ENCODE assay signal across 30 cellular contexts in the genomic region with DNA sequence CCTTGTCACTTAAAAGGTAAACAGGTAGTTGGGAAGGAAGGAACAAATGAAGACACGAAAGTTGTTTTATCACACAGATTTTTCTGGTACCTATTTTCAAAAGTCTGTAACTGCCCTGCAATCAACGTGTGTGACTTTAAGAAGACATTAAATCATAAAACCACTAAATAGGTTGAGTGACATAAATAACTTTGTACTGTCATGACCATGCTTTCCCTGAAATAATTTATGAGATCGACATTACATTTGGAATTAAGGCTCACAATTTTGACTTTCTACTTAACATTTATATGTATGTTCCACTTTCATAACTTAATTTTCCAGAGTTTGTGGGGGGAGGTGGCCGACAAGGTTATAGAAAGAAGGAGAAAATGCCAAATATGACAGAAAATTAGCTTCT.
A peak's percentile ranks its signal among the peaks of the same experiment; 100 is the strongest.
DNase-seq lines count a peak whose midpoint lies in the region; ATAC-seq, FAIRE-seq and TF ChIP-seq lines count a peak whose summit lies in the region.
"Had no signal": no experiment of that assay in that cellular context is flagged by ENCODE, and none has a peak within 500 bp of the region (broad histone marks: within the 10 kb centered on the region; RNA-seq: fewer than 3 reads in every experiment).

No MANE protein-coding gene starts in this region.

- TF ChIP-seq CTCF in GM12865 (IDR thresholded peaks at IDR 0.05; ENCODE audit: insufficient read depth, low read depth, low read length, missing control alignments) (no peak), nephron (IDR thresholded peaks at IDR 0.05; ENCODE audit: unreplicated experiment in 3 of 3) (no peak)

- H3K36me3 ChIP-seq in CD4-positive, CD25-positive, alpha-beta regulatory T cell (ENCODE audit: control insufficient read depth, insufficient read depth, low read length), result peaks cover 3% of the 10 kb centered on the region
- H3K36me3 ChIP-seq: gastroesophageal sphincter, lower lobe of right lung, Peyer's patch, thoracic aorta, uterus had no signal

- FAIRE-seq in urothelium cell line (lab: Jason Lieb, UNC), result no peak

- H3K4me1 ChIP-seq in CD4-positive, CD25-positive, alpha-beta regulatory T cell (ENCODE audit: control insufficient read depth, insufficient read depth, low read length, poor library complexity, severe bottlenecking), result no peaks in the 10 kb centered on the region
- H3K4me1 ChIP-seq: lower lobe of right lung, uterus had no signal

- H3K27ac Mint-ChIP-seq in CD4-positive, CD25-positive, alpha-beta regulatory T cell, result peak overlapping the region in 2 of 3 donors; percentile 50 to 59
- H3K27ac Mint-ChIP-seq in activated CD8-positive, alpha-beta T cell treated with anti-CD3 and anti-CD28 coated beads, Interleukin-2, amount 10 ng/mL, durations not matched to agents 7 days and 5 days, result peak overlapping the region; percentile 1
- H3K27ac Mint-ChIP-seq in nephron, result peak overlapping the region in 2 of 3 experiments; percentile 6 to 55
- H3K27ac Mint-ChIP-seq in stimulated activated memory B cell treated with anti-CD40 and anti-IgM and Interleukin-4, amounts not matched to agents 10 μg/mL and 1 μg/mL and 100 μg/mL, for 72 hours, result no peak overlapping the region
- H3K27ac Mint-ChIP-seq: B cell, natural killer cell had no signal

- H3K4me3 ChIP-seq in CD4-positive, CD25-positive, alpha-beta regulatory T cell (ENCODE audit: low read depth, low read length), result no peak overlapping the region
- H3K4me3 ChIP-seq in GM12865 (ENCODE audit: low read depth, low read length), result peak overlapping the region; percentile 13
- H3K4me3 ChIP-seq: gastroesophageal sphincter, lower lobe of right lung, Peyer's patch, skin epidermis, thoracic aorta, uterus had no signal

- no peak for ATAC-seq in CD4-positive, CD25-positive, alpha-beta regulatory T cell (ENCODE audit: low read depth in 2 of 2)
- no peak for ATAC-seq in activated CD8-positive, alpha-beta T cell treated with anti-CD3 and anti-CD28 coated beads, Interleukin-2, amount 10 ng/mL, durations not matched to agents 7 days and 5 days
- ATAC-seq in stimulated activated memory B cell treated with anti-CD40 and anti-IgM and Interleukin-4, amounts not matched to agents 10 μg/mL and 1 μg/mL and 100 μg/mL, for 72 hours, result no peak
- ATAC-seq: gastroesophageal sphincter, HCT116, lower lobe of right lung, natural killer cell had no signal

- H3K27me3 ChIP-seq in CD4-positive, CD25-positive, alpha-beta regulatory T cell (ENCODE audit: control insufficient read depth, insufficient read depth, low read length), result no peaks in the 10 kb centered on the region
- H3K27me3 ChIP-seq: gastroesophageal sphincter, Peyer's patch, uterus had no signal

- POLR2A ChIA-PET in activated CD8-positive, alpha-beta T cell treated with anti-CD3 and anti-CD28 coated beads, Interleukin-2, amount 10 ng/mL, durations not matched to agents 7 days and 5 days (lab: Charles Lee), result no interaction called here

- peak overlapping the region in 3 of 4 donors; percentile 2 to 8 (median 7) for H3K4me3 Mint-ChIP-seq in CD4-positive, CD25-positive, alpha-beta regulatory T cell
- no peak overlapping the region for H3K4me3 Mint-ChIP-seq in activated CD8-positive, alpha-beta T cell treated with anti-CD3 and anti-CD28 coated beads, Interleukin-2, amount 10 ng/mL, durations not matched to agents 7 days and 5 days
- H3K4me3 Mint-ChIP-seq in nephron, result peak overlapping the region in 1 of 3 experiments; percentile 30
- no peak overlapping the region for H3K4me3 Mint-ChIP-seq in stimulated activated memory B cell treated with anti-CD40 and anti-IgM and Interleukin-4, amounts not matched to agents 10 μg/mL and 1 μg/mL and 100 μg/mL, for 72 hours
- H3K4me3 Mint-ChIP-seq: B cell; CD8-positive, alpha-beta memory T cell; natural killer cell had no signal

- peaks cover 37 to 66% (median 44%) of the 10 kb centered on the region in 4 donors for H3K4me1 Mint-ChIP-seq in CD4-positive, CD25-positive, alpha-beta regulatory T cell
- H3K4me1 Mint-ChIP-seq in activated CD8-positive, alpha-beta T cell treated with anti-CD3 and anti-CD28 coated beads, Interleukin-2, amount 10 ng/mL, durations not matched to agents 7 days and 5 days (ENCODE audit: low read depth), result peaks cover 40% of the 10 kb centered on the region
- H3K4me1 Mint-ChIP-seq in nephron, result peaks cover 51% of the 10 kb centered on the region
- peaks cover 9% of the 10 kb centered on the region for H3K4me1 Mint-ChIP-seq in stimulated activated memory B cell treated with anti-CD40 and anti-IgM and Interleukin-4, amounts not matched to agents 10 μg/mL and 1 μg/mL and 100 μg/mL, for 72 hours
- H3K4me1 Mint-ChIP-seq: B cell had no signal

- CTCF ChIA-PET in activated CD8-positive, alpha-beta T cell treated with anti-CD3 and anti-CD28 coated beads, Interleukin-2, amount 10 ng/mL, durations not matched to agents 7 days and 5 days (lab: Charles Lee), result no interaction called here

- H3K9me3 ChIP-seq in CD4-positive, CD25-positive, alpha-beta regulatory T cell (ENCODE audit: control insufficient read depth in 2 of 2, low read length in 2 of 2), result no peaks in the 10 kb centered on the region
- H3K9me3 ChIP-seq: gastroesophageal sphincter, lower lobe of right lung, Peyer's patch, thoracic aorta, uterus had no signal

- peaks cover 0 to 2% (median 0%) of the 10 kb centered on the region in 7 donors for H3K9me3 Mint-ChIP-seq in CD4-positive, CD25-positive, alpha-beta regulatory T cell
- H3K9me3 Mint-ChIP-seq in activated CD8-positive, alpha-beta T cell treated with anti-CD3 and anti-CD28 coated beads, Interleukin-2, amount 10 ng/mL, durations not matched to agents 7 days and 5 days (ENCODE audit: insufficient read depth), result no peaks in the 10 kb centered on the region
- H3K9me3 Mint-ChIP-seq in nephron, result no peaks in the 10 kb centered on the region
- H3K9me3 Mint-ChIP-seq in stimulated activated memory B cell treated with anti-CD40 and anti-IgM and Interleukin-4, amounts not matched to agents 10 μg/mL and 1 μg/mL and 100 μg/mL, for 72 hours, result no peaks in the 10 kb centered on the region
- H3K9me3 Mint-ChIP-seq: CD8-positive, alpha-beta memory T cell; natural killer cell had no signal

- no peak for DNase-seq in CD4-positive, CD25-positive, alpha-beta regulatory T cell
- DNase-seq in GM12865 (ENCODE audit: low read depth) (no peak), urothelium cell line (ENCODE audit: low spot score) (no peak), NCI-H82 treated with DMSO at 0.1 percent for 48 hours (lab: John Stamatoyannopoulos, UW; ENCODE audit: unreplicated experiment) (no peak)
- DNase-seq in activated CD8-positive, alpha-beta T cell treated with anti-CD3 and anti-CD28 coated beads, Interleukin-2, amount 10 ng/mL, durations not matched to agents 7 days and 5 days, result no peak
- DNase-seq: ACHN; activated CD4-positive, alpha-beta T cell treated with anti-CD3 and anti-CD28 coated beads for 1 hour; activated naive CD4-positive, alpha-beta T cell; activated T-cell treated with anti-CD3 and anti-CD28 coated beads, Interleukin-2, amount 50 U/mL, for 1 hour; aorta; CD8-positive, alpha-beta memory T cell; DMS 273 treated with DMSO at 0.1 percent for 48 hours; lower lobe of right lung; midbrain; natural killer cell; NCI-H1436 treated with DMSO at 0.1 percent for 48 hours; NCI-H2107; NCI-H345; NCI-H69; Peyer's patch; SHP77; stimulated activated naive CD4-positive, alpha-beta T cell; uterus had no signal

- H3K27ac ChIP-seq in CD4-positive, CD25-positive, alpha-beta regulatory T cell (ENCODE audit: insufficient read depth, low read length, poor library complexity, severe bottlenecking), result no peak overlapping the region
- H3K27ac ChIP-seq: gastroesophageal sphincter, lower lobe of right lung, Peyer's patch, skin epidermis, thoracic aorta had no signal

- H3K27me3 Mint-ChIP-seq in CD4-positive, CD25-positive, alpha-beta regulatory T cell, result no peaks in the 10 kb centered on the region
- H3K27me3 Mint-ChIP-seq in activated CD8-positive, alpha-beta T cell treated with anti-CD3 and anti-CD28 coated beads, Interleukin-2, amount 10 ng/mL, durations not matched to agents 7 days and 5 days (ENCODE audit: low read depth), result no peaks in the 10 kb centered on the region
- H3K27me3 Mint-ChIP-seq in nephron (ENCODE audit: low read depth), result peaks cover 5% of the 10 kb centered on the region
- H3K27me3 Mint-ChIP-seq in stimulated activated memory B cell treated with anti-CD40 and anti-IgM and Interleukin-4, amounts not matched to agents 10 μg/mL and 1 μg/mL and 100 μg/mL, for 72 hours, result no peaks in the 10 kb centered on the region
- H3K27me3 Mint-ChIP-seq: CD8-positive, alpha-beta memory T cell had no signal

- peaks cover 11% of the 10 kb centered on the region for H3K36me3 Mint-ChIP-seq in CD4-positive, CD25-positive, alpha-beta regulatory T cell
- peaks cover 68% of the 10 kb centered on the region for H3K36me3 Mint-ChIP-seq in activated CD8-positive, alpha-beta T cell treated with anti-CD3 and anti-CD28 coated beads, Interleukin-2, amount 10 ng/mL, durations not matched to agents 7 days and 5 days (ENCODE audit: low read depth)
- peaks cover 3% of the 10 kb centered on the region for H3K36me3 Mint-ChIP-seq in nephron (ENCODE audit: low read depth)
- no peaks in the 10 kb centered on the region for H3K36me3 Mint-ChIP-seq in stimulated activated memory B cell treated with anti-CD40 and anti-IgM and Interleukin-4, amounts not matched to agents 10 μg/mL and 1 μg/mL and 100 μg/mL, for 72 hours
- H3K36me3 Mint-ChIP-seq: natural killer cell had no signal

Comparison
In these comparisons a context has a peak if more than half of its experiments do, and no peak if none do; other contexts are left out.
1. H3K4me3 Mint-ChIP-seq: peak in CD4-positive, CD25-positive, alpha-beta regulatory T cell (3 of 4); none in activated CD8-positive, alpha-beta T cell treated with anti-CD3 and anti-CD28 coated beads, Interleukin-2, amount 10 ng/mL, durations not matched to agents 7 days and 5 days (single experiment) and stimulated activated memory B cell treated with anti-CD40 and anti-IgM and Interleukin-4, amounts not matched to agents 10 μg/mL and 1 μg/mL and 100 μg/mL, for 72 hours (single experiment).